10 cellular contexts compared by ENCODE assay signal in genomic region chr7:127390186-127390816, GRCh38. TPM values are rescaled to one million over a fixed set of nuclear protein-coding genes. Genes with fewer than 3 reads are reported as not detected.
DNase-seq lines count a peak whose midpoint lies in the region; ATAC-seq lines count a peak whose summit lies in the region.
"Had no signal": no experiment of that assay in that cellular context is flagged by ENCODE, and none has a peak within 500 bp of the region (broad histone marks: within the 10 kb centered on the region; RNA-seq: fewer than 3 reads in every experiment).

No MANE protein-coding gene starts in this region.

- no peak for ATAC-seq in GM18907 (IDR thresholded peaks at IDR 0.05; ENCODE audit: unreplicated experiment)

- peaks cover 4% of the 10 kb centered on the region for H3K9me3 Mint-ChIP-seq in activated CD4-positive, alpha-beta T cell treated with anti-CD3 and anti-CD28 coated beads, Interleukin-2, amount 10 ng/mL, durations not matched to agents 24 days and 14 days

- peak overlapping the region; percentile 99 for H3K9ac ChIP-seq in adipocyte (ENCODE audit: low read length)

- H3K27me3 ChIP-seq in MG63 (no peaks in the 10 kb centered on the region), adipocyte (replicated peaks; ENCODE audit: control insufficient read depth, insufficient read depth, low read length) (no peaks in the 10 kb centered on the region), neuron (ENCODE audit: insufficient read depth, low read length) (no peaks in the 10 kb centered on the region)

- intact Hi-C loops in activated CD4-positive, alpha-beta T cell treated with anti-CD3 and anti-CD28 coated beads, Interleukin-2, amount 10 ng/mL, durations not matched to agents 24 days and 14 days (cut with micrococcal nuclease), result loop anchor here (2.0 to 5.0 kb wide), 3 partner anchors 14 to 138 kb away; partner anchors contain the start of gene GRM8

- H3K9me3 ChIP-seq in MG63 (no peaks in the 10 kb centered on the region), adipocyte (ENCODE audit: control insufficient read depth, low read length) (no peaks in the 10 kb centered on the region), neuron (ENCODE audit: low read length) (no peaks in the 10 kb centered on the region)

- H3K36me3 ChIP-seq in MG63 (peaks cover 44% of the 10 kb centered on the region), adipocyte (ENCODE audit: control insufficient read depth, insufficient read depth, low read length, severe bottlenecking) (peaks cover 34% of the 10 kb centered on the region), neuron (ENCODE audit: insufficient read depth, low read length) (peaks cover 24% of the 10 kb centered on the region)

- H3K27me3 Mint-ChIP-seq in activated CD4-positive, alpha-beta T cell treated with anti-CD3 and anti-CD28 coated beads, Interleukin-2, amount 10 ng/mL, durations not matched to agents 24 days and 14 days, result no peaks in the 10 kb centered on the region

- peaks cover 50% of the 10 kb centered on the region for H3K36me3 Mint-ChIP-seq in activated CD4-positive, alpha-beta T cell treated with anti-CD3 and anti-CD28 coated beads, Interleukin-2, amount 10 ng/mL, durations not matched to agents 24 days and 14 days (ENCODE audit: low read depth)

- peak overlapping the region; percentile 97 for H3K4me3 Mint-ChIP-seq in activated CD4-positive, alpha-beta T cell treated with anti-CD3 and anti-CD28 coated beads, Interleukin-2, amount 10 ng/mL, durations not matched to agents 24 days and 14 days

- peaks cover 49% of the 10 kb centered on the region for H3K4me1 Mint-ChIP-seq in activated CD4-positive, alpha-beta T cell treated with anti-CD3 and anti-CD28 coated beads, Interleukin-2, amount 10 ng/mL, durations not matched to agents 24 days and 14 days

- H3K4me1 ChIP-seq in adipocyte (ENCODE audit: control insufficient read depth, insufficient read depth, low read length) (peaks cover 29% of the 10 kb centered on the region), neuron (ENCODE audit: insufficient read depth, low read length) (peaks cover 19% of the 10 kb centered on the region)

- peak overlapping the region; percentile 5 for H3K27ac Mint-ChIP-seq in activated CD4-positive, alpha-beta T cell treated with anti-CD3 and anti-CD28 coated beads, Interleukin-2, amount 10 ng/mL, durations not matched to agents 24 days and 14 days

- H3K4me3 ChIP-seq in MG63, result peak overlapping the region; percentile 92
- H3K4me3 ChIP-seq in adipocyte (ENCODE audit: low read length), result peak overlapping the region; percentile 92
- peak overlapping the region; percentile 68 for H3K4me3 ChIP-seq in neuron (ENCODE audit: low read length)

- no peak overlapping the region for H2AFZ ChIP-seq in neuron (ENCODE audit: low read depth, low read length)

- DNase-seq in activated CD4-positive, alpha-beta T cell treated with anti-CD3 and anti-CD28 coated beads, Interleukin-2, amount 10 ng/mL, durations not matched to agents 24 days and 14 days, result no peak
- DNase-seq in activated CD4-positive, alpha-beta T cell treated with anti-CD3 and anti-CD28 coated beads for 1 hour, result no peak
- DNase-seq in MG63 (no peak), adipocyte (ENCODE audit: low read depth) (no peak), SHP77 (lab: John Stamatoyannopoulos, UW) (no peak), superior temporal gyrus (ENCODE audit: extremely low spot score) (no peak)
- DNase-seq: activated CD4-positive, CD25-positive, alpha-beta regulatory T cell; stimulated activated naive CD4-positive, alpha-beta T cell treated with Interleukin-2 at 50 U/mL for 16 hours had no signal

RNA-seq across cellular contexts. Expression of gene ZNF800, which starts 2.2 kb away (rescaled TPM):
- total RNA-seq in activated CD4-positive, alpha-beta T cell treated with anti-CD3 and anti-CD28 coated beads, Interleukin-2, amount 10 ng/mL, durations not matched to agents 24 days and 14 days, result 40.9 and 42.2 TPM in 2 replicates
- total RNA-seq in MG63 (2014; rRNA removed; shearing (Covaris generic); ENCODE audit: low replicate concordance), result 5.3 and 6.9 TPM in 2 replicates
